1 cellular context compared by ENCODE assay signal in the genomic region with DNA sequence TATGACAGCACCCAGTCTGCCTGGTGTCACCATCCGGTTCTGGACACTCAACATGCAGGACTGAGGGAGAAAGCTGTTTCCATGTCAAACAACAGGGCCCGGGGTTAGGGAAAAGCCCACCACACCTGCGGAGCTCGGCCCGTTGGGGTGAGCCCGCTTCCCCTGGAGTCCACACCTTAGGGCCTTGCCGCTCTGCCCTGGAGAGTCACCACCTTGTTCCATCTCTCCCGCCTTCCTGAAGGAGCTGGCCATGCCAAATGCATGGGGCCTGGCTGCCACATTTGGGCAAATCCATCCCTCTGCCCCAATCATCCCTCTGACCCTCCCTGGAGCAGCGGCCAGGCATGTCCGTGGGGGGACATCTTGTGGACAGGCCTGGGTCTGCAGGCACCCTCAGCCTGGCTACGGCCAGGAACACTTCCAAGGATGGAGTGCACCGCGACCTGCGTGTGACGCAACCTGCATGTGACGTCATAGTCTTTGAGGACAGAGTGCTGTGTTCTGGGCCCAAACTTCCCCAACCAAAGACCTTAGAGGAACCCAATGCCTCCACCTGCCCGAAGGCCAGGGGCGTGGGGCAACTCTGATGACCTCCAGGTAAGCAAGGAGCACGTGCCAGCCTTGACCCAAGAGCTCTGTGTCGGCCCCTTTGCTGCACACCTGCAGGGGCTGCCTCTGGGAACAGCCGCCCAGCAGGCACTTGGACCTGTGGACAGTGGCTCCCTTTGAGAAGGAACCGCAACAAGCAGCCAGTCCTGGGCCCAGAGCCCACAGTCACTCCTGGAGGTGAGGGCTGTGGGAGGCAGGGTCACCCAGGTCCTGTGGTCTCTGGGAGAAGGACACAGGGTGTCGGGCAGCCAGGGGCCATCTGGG.
TF ChIP-seq lines count a peak whose summit lies in the region.

No MANE protein-coding gene starts in this region.

TF ChIP-seq in IMR-90, 13 proteins besides CTCF, POLR2A, EP300 and RAD21:
- TF ChIP-seq CEBPB (IDR thresholded peaks at IDR 0.05; ENCODE audit: low read depth, low read length) (peak; percentile 98), SMC3 (IDR thresholded peaks at IDR 0.05; ENCODE audit: low read depth, low read length) (peak; percentile 60), MAZ (IDR thresholded peaks at IDR 0.05; ENCODE audit: borderline replicate concordance, low read depth, low read length) (peak; percentile 54; the same call in 1 of the 2 replicates), MXI1 (IDR thresholded peaks at IDR 0.05; ENCODE audit: borderline replicate concordance, low read depth, low read length) (no peak)
- TF ChIP-seq, protein P1, sequence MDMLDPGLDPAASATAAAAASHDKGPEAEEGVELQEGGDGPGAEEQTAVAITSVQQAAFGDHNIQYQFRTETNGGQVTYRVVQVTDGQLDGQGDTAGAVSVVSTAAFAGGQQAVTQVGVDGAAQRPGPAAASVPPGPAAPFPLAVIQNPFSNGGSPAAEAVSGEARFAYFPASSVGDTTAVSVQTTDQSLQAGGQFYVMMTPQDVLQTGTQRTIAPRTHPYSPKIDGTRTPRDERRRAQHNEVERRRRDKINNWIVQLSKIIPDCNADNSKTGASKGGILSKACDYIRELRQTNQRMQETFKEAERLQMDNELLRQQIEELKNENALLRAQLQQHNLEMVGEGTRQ (IDR thresholded peaks at IDR 0.05; ENCODE audit: low read depth, low read length) = peak; percentile 4; the same call in 1 of the 2 replicates
